12 cellular contexts compared by ENCODE assay signal in genomic region chr22:45867118-45867905, GRCh38.
DNase-seq lines count a peak whose midpoint lies in the region; ATAC-seq and TF ChIP-seq lines count a peak whose summit lies in the region.
"Had no signal": no experiment of that assay in that cellular context is flagged by ENCODE, and none has a peak within 500 bp of the region (broad histone marks: within the 10 kb centered on the region; RNA-seq: fewer than 3 reads in every experiment).

No MANE protein-coding gene starts in this region.

- no peak overlapping the region for H3K4me3 Mint-ChIP-seq in stimulated activated naive CD8-positive, alpha-beta T cell treated with anti-CD3 and anti-CD28 coated beads, Interleukin-15, amount 100 ng/mL, for 72 hours
- H3K4me3 Mint-ChIP-seq: activated naive CD4-positive, alpha-beta T cell treated with anti-CD3 and anti-CD28 coated beads, Interleukin-2, amount 10 ng/mL, durations not matched to agents 7 days and 5 days; memory B cell had no signal

- ATAC-seq in stimulated activated naive CD8-positive, alpha-beta T cell treated with anti-CD3 and anti-CD28 coated beads, Interleukin-15, Interleukin-2, amounts not matched to agents 100 U/mL and 50 U/mL, for 24 hours: peak; percentile 17
- no peak for ATAC-seq in stimulated activated naive CD8-positive, alpha-beta T cell treated with anti-CD3 and anti-CD28 coated beads, Interleukin-15, amount 100 ng/mL, for 72 hours
- ATAC-seq in HG02938 (IDR thresholded peaks at IDR 0.05; ENCODE audit: unreplicated experiment): no peak

- peaks cover 19% of the 10 kb centered on the region for H3K4me1 Mint-ChIP-seq in stimulated activated naive CD8-positive, alpha-beta T cell treated with anti-CD3 and anti-CD28 coated beads, Interleukin-15, amount 100 ng/mL, for 72 hours
- H3K4me1 Mint-ChIP-seq: memory B cell had no signal

- peaks cover 0 to 7% of the 10 kb centered on the region in 2 donors for H3K9me3 Mint-ChIP-seq in stimulated activated naive CD8-positive, alpha-beta T cell treated with anti-CD3 and anti-CD28 coated beads, Interleukin-15, amount 100 ng/mL, for 72 hours
- H3K9me3 Mint-ChIP-seq: activated naive CD4-positive, alpha-beta T cell treated with anti-CD3 and anti-CD28 coated beads, Interleukin-2, amount 10 ng/mL, durations not matched to agents 7 days and 5 days had no signal

- no peak for DNase-seq in stimulated activated naive CD8-positive, alpha-beta T cell treated with anti-CD3 and anti-CD28 coated beads, Interleukin-15, Interleukin-2, amounts not matched to agents 100 U/mL and 50 U/mL, for 24 hours
- DNase-seq in stimulated activated naive CD8-positive, alpha-beta T cell treated with anti-CD3 and anti-CD28 coated beads, Interleukin-15, amount 100 ng/mL, for 72 hours: no peak
- peak; percentile 25 for DNase-seq in fibroblast of mammary gland (ENCODE audit: low read depth)
- DNase-seq in mesenteric fat pad (ENCODE audit: low spot score): peak; percentile 87
- DNase-seq in NOMO-1 (lab: John Stamatoyannopoulos, UW; ENCODE audit: unreplicated experiment in 2 of 2): no peak
- DNase-seq in UCSD-AML1 (lab: John Stamatoyannopoulos, UW; ENCODE audit: unreplicated experiment): no peak
- DNase-seq in NCI-H187 treated with DMSO at 0.1 percent for 48 hours (lab: John Stamatoyannopoulos, UW): no peak
- DNase-seq: activated naive CD4-positive, alpha-beta T cell treated with anti-CD3 and anti-CD28 coated beads, Interleukin-2, amount 10 ng/mL, durations not matched to agents 7 days and 5 days; C1 segment of cervical spinal cord had no signal

- H3K4me3 ChIP-seq in fibroblast of mammary gland (ENCODE audit: control insufficient read depth, low read depth, low read length): no peak overlapping the region
- H3K4me3 ChIP-seq: SK-N-MC had no signal

- H3K27me3 Mint-ChIP-seq in stimulated activated naive CD8-positive, alpha-beta T cell treated with anti-CD3 and anti-CD28 coated beads, Interleukin-15, amount 100 ng/mL, for 72 hours: peaks cover 66% of the 10 kb centered on the region

- no peak overlapping the region for H3K27ac Mint-ChIP-seq in stimulated activated naive CD8-positive, alpha-beta T cell treated with anti-CD3 and anti-CD28 coated beads, Interleukin-15, amount 100 ng/mL, for 72 hours
- H3K27ac Mint-ChIP-seq: activated naive CD4-positive, alpha-beta T cell treated with anti-CD3 and anti-CD28 coated beads, Interleukin-2, amount 10 ng/mL, durations not matched to agents 7 days and 5 days; memory B cell had no signal

- TF ChIP-seq CTCF in fibroblast of mammary gland (conservative IDR thresholded peaks at IDR 0.05; ENCODE audit: control insufficient read depth, insufficient read depth, low read depth, low read length): no peak

Comparison
In these comparisons a context has a peak if more than half of its experiments do, and no peak if none do; other contexts are left out.
1. DNase-seq: peak in fibroblast of mammary gland (single experiment) and mesenteric fat pad (single experiment); none in stimulated activated naive CD8-positive, alpha-beta T cell treated with anti-CD3 and anti-CD28 coated beads, Interleukin-15, Interleukin-2, amounts not matched to agents 100 U/mL and 50 U/mL, for 24 hours (single experiment), stimulated activated naive CD8-positive, alpha-beta T cell treated with anti-CD3 and anti-CD28 coated beads, Interleukin-15, amount 100 ng/mL, for 72 hours (0 of 2), NOMO-1 (0 of 2), UCSD-AML1 (single experiment) and NCI-H187 treated with DMSO at 0.1 percent for 48 hours (single experiment).